ENCODE assay signal across 30 cellular contexts in genomic region chr20:62504323-62504722, GRCh38. TPM values are rescaled to one million over a fixed set of nuclear protein-coding genes. Genes with fewer than 3 reads are reported as not detected.
"Had no signal": no experiment of that assay in that cellular context is flagged by ENCODE, and none has a peak within 500 bp of the region (broad histone marks: within the 10 kb centered on the region; RNA-seq: fewer than 3 reads in every experiment).

No MANE protein-coding gene starts in this region.

- H3K36me3 Mint-ChIP-seq: activated naive CD4-positive, alpha-beta T cell treated with anti-CD3 and anti-CD28 coated beads, Interleukin-2, amount 10 ng/mL, durations not matched to agents 7 days and 5 days; activated naive CD8-positive, alpha-beta T cell treated with anti-CD3 and anti-CD28 coated beads, Interleukin-2, amount 10 ng/mL, durations not matched to agents 7 days and 5 days had no signal

- H3K4me3 Mint-ChIP-seq: activated CD4-positive, alpha-beta memory T cell treated with anti-CD3 and anti-CD28 coated beads, Interleukin-2, amount 10 ng/mL, durations not matched to agents 7 days and 5 days; activated CD4-positive, alpha-beta T cell treated with anti-CD3 and anti-CD28 coated beads for 36 hours; activated naive CD4-positive, alpha-beta T cell treated with anti-CD3 and anti-CD28 coated beads, Interleukin-2, amount 10 ng/mL, durations not matched to agents 7 days and 5 days; activated naive CD8-positive, alpha-beta T cell treated with anti-CD3 and anti-CD28 coated beads, Interleukin-2, amount 10 ng/mL, durations not matched to agents 7 days and 5 days; activated T-helper 17 cell treated with anti-CD3 and anti-CD28 coated beads, Interleukin-2, amount 50 U/mL, for 72 hours; T-helper 17 cell had no signal

- H3K4me3 ChIP-seq: breast epithelium, Peyer's patch, SJSA1 had no signal

- H3K36me3 ChIP-seq: breast epithelium, Peyer's patch, SJSA1 had no signal

- H3K4me1 ChIP-seq: breast epithelium had no signal

- DNase-seq: activated CD4-positive, alpha-beta memory T cell treated with anti-CD3 and anti-CD28 coated beads, Interleukin-2, amount 10 ng/mL, durations not matched to agents 7 days and 5 days; activated CD4-positive, alpha-beta T cell treated with anti-CD3 and anti-CD28 coated beads for 36 hours; activated CD4-positive, alpha-beta T cell treated with anti-CD3 and anti-CD28 coated beads, Interleukin-2, amount 50 U/mL, for 1 hour; activated gamma-delta T cell treated with Interleukin-2 at 50 U/mL for 16 hours; activated naive CD4-positive, alpha-beta T cell treated with anti-CD3 and anti-CD28 coated beads, Interleukin-2, amount 10 ng/mL, durations not matched to agents 7 days and 5 days; activated naive CD8-positive, alpha-beta T cell treated with anti-CD3 and anti-CD28 coated beads, Interleukin-2, amount 10 ng/mL, durations not matched to agents 7 days and 5 days; activated T-cell treated with anti-CD3 and anti-CD28 coated beads for 4 hours; activated T-cell treated with anti-CD3 and anti-CD28 coated beads, Interleukin-2, amount 50 U/mL, for 48 hours; aorta; caudate nucleus; MM.1S; NCI-H1105; NCI-H1436 treated with DMSO at 0.1 percent for 48 hours; NCI-H187; NCI-H2081; NCI-H446; Peyer's patch; SHP77; SW 1271; T-helper 17 cell; T1000 had no signal

- H3K27me3 ChIP-seq: Peyer's patch, SJSA1 had no signal

- H3K27ac ChIP-seq: breast epithelium, Peyer's patch, RWPE1, SJSA1, VCaP had no signal

- H3K27me3 Mint-ChIP-seq: activated CD4-positive, alpha-beta memory T cell treated with anti-CD3 and anti-CD28 coated beads, Interleukin-2, amount 10 ng/mL, durations not matched to agents 7 days and 5 days; activated CD4-positive, alpha-beta T cell treated with anti-CD3 and anti-CD28 coated beads for 36 hours; activated naive CD8-positive, alpha-beta T cell treated with anti-CD3 and anti-CD28 coated beads, Interleukin-2, amount 10 ng/mL, durations not matched to agents 7 days and 5 days; activated T-helper 17 cell treated with anti-CD3 and anti-CD28 coated beads, Interleukin-2, amount 50 U/mL, for 72 hours; T-helper 17 cell had no signal

- H3K9me3 Mint-ChIP-seq: activated CD4-positive, alpha-beta memory T cell treated with anti-CD3 and anti-CD28 coated beads, Interleukin-2, amount 10 ng/mL, durations not matched to agents 7 days and 5 days; activated naive CD4-positive, alpha-beta T cell treated with anti-CD3 and anti-CD28 coated beads, Interleukin-2, amount 10 ng/mL, durations not matched to agents 7 days and 5 days; activated naive CD8-positive, alpha-beta T cell treated with anti-CD3 and anti-CD28 coated beads, Interleukin-2, amount 10 ng/mL, durations not matched to agents 7 days and 5 days; activated T-helper 17 cell treated with anti-CD3 and anti-CD28 coated beads, Interleukin-2, amount 50 U/mL, for 72 hours had no signal

- H3K9me3 ChIP-seq: breast epithelium, Peyer's patch, SJSA1 had no signal

- ATAC-seq: activated CD4-positive, alpha-beta T cell treated with anti-CD3 and anti-CD28 coated beads for 36 hours; activated T-helper 17 cell treated with anti-CD3 and anti-CD28 coated beads, Interleukin-2, amount 50 U/mL, for 72 hours; SK-N-SH treated with all-trans-retinoic acid at 6 μM for 48 hours; T-helper 17 cell had no signal

- H3K27ac Mint-ChIP-seq: activated CD4-positive, alpha-beta memory T cell treated with anti-CD3 and anti-CD28 coated beads, Interleukin-2, amount 10 ng/mL, durations not matched to agents 7 days and 5 days; activated CD4-positive, alpha-beta T cell treated with anti-CD3 and anti-CD28 coated beads for 36 hours; activated naive CD4-positive, alpha-beta T cell treated with anti-CD3 and anti-CD28 coated beads, Interleukin-2, amount 10 ng/mL, durations not matched to agents 7 days and 5 days; activated naive CD8-positive, alpha-beta T cell treated with anti-CD3 and anti-CD28 coated beads, Interleukin-2, amount 10 ng/mL, durations not matched to agents 7 days and 5 days; activated T-helper 17 cell treated with anti-CD3 and anti-CD28 coated beads, Interleukin-2, amount 50 U/mL, for 72 hours; T-helper 17 cell had no signal

- FAIRE-seq: TTC549 had no signal

RNA-seq across cellular contexts. Expression of gene GATA5, which starts 28.5 kb away (rescaled TPM):
- total RNA-seq: activated CD4-positive, alpha-beta memory T cell treated with anti-CD3 and anti-CD28 coated beads, Interleukin-2, amount 10 ng/mL, durations not matched to agents 7 days and 5 days; activated CD4-positive, alpha-beta T cell treated with anti-CD3 and anti-CD28 coated beads for 36 hours; activated CD8-positive, alpha-beta memory T cell treated with anti-CD3 and anti-CD28 coated beads for 36 hours; activated naive CD8-positive, alpha-beta T cell treated with anti-CD3 and anti-CD28 coated beads, Interleukin-2, amount 10 ng/mL, durations not matched to agents 7 days and 5 days; activated T-helper 17 cell treated with anti-CD3 and anti-CD28 coated beads, Interleukin-2, amount 50 U/mL, for 72 hours; cerebellum; SJSA1; T-helper 17 cell had no signal
